In genomic region chr11:33734441-33735165, GRCh38 we compare ENCODE assay signal across 8 cellular contexts. TPM values are rescaled to one million over a fixed set of nuclear protein-coding genes. Genes with fewer than 3 reads are reported as not detected.
DNase-seq lines count a peak whose midpoint lies in the region; ATAC-seq and TF ChIP-seq lines count a peak whose summit lies in the region.

No MANE protein-coding gene starts in this region.

- H3K36me3 ChIP-seq in adipocyte (ENCODE audit: control insufficient read depth, insufficient read depth, low read length, severe bottlenecking) (peaks cover 15% of the 10 kb centered on the region), iPS-15b (ENCODE audit: control insufficient read depth, insufficient read depth, low read length) (no peaks in the 10 kb centered on the region), spleen (peaks cover 0 to 15% (median 0%) of the 10 kb centered on the region in 6 donors)

- intact Hi-C loops in spleen (cut with DNase I; ENCODE audit: low total_unique reads) = no loop called here

- peaks cover 44% of the 10 kb centered on the region for H3K4me1 Mint-ChIP-seq in activated T-cell treated with anti-CD3 and anti-CD28 coated beads, Interleukin-2, amount 50 U/mL, for 4 hours (ENCODE audit: low read depth)

- H3K9me3 Mint-ChIP-seq in activated T-cell treated with anti-CD3 and anti-CD28 coated beads, Interleukin-2, amount 50 U/mL, for 4 hours = no peaks in the 10 kb centered on the region

- no peaks in the 10 kb centered on the region for H3K27me3 ChIP-seq in adipocyte (replicated peaks; ENCODE audit: control insufficient read depth, insufficient read depth, low read length)
- H3K27me3 ChIP-seq in iPS-15b (ENCODE audit: control insufficient read depth, insufficient read depth, low read length) = peaks cover 10% of the 10 kb centered on the region
- H3K27me3 ChIP-seq in spleen (replicated peaks in 1 of 7) = no peaks in the 10 kb centered on the region

- no peak for ATAC-seq in activated T-cell treated with anti-CD3 and anti-CD28 coated beads, Interleukin-2, amount 50 U/mL, for 4 hours
- no peak for ATAC-seq in GM18520 (IDR thresholded peaks at IDR 0.05; ENCODE audit: unreplicated experiment)

- no peak for TF ChIP-seq CTCF in spleen (IDR thresholded peaks at IDR 0.05 in 8 of 11, conservative IDR thresholded peaks at IDR 0.05 in 3 of 11)

- H3K9me3 ChIP-seq in adipocyte (ENCODE audit: control insufficient read depth, low read length) (no peaks in the 10 kb centered on the region), iPS-15b (ENCODE audit: control insufficient read depth, insufficient read depth, low read length) (no peaks in the 10 kb centered on the region), spleen (no peaks in the 10 kb centered on the region)

- H3K4me1 ChIP-seq in adipocyte (ENCODE audit: control insufficient read depth, insufficient read depth, low read length) (peaks cover 47% of the 10 kb centered on the region), iPS-15b (ENCODE audit: control insufficient read depth, insufficient read depth, low read length) (peaks cover 9% of the 10 kb centered on the region), spleen (peaks cover 15 to 73% (median 42%) of the 10 kb centered on the region in 6 donors)

- TF ChIP-seq POLR2A in spleen (IDR thresholded peaks at IDR 0.05) = no peak

- peak overlapping the region; percentile 94 for H3K9ac ChIP-seq in adipocyte (ENCODE audit: low read length)
- H3K9ac ChIP-seq in iPS-15b (ENCODE audit: low read depth, low read length) = peak overlapping the region; percentile 39

- no peak for DNase-seq in activated T-cell treated with anti-CD3 and anti-CD28 coated beads, Interleukin-2, amount 50 U/mL, for 4 hours
- DNase-seq in activated T-cell treated with anti-CD3 and anti-CD28 coated beads, Interleukin-2, amount 50 U/mL, for 48 hours = no peak
- DNase-seq in adipocyte (ENCODE audit: low read depth) = peak; percentile 64
- DNase-seq in spleen = no peak
- no peak for DNase-seq in NCI-H1436 treated with DMSO at 0.1 percent for 48 hours (lab: John Stamatoyannopoulos, UW)
- no peak for DNase-seq in HPDE6-E6E7 (ENCODE audit: extremely low spot score)

- H3K27ac ChIP-seq in spleen = peak overlapping the region in 7 of 8 donors; percentile 85 to 93 (median 89)

- H3K27me3 Mint-ChIP-seq in activated T-cell treated with anti-CD3 and anti-CD28 coated beads, Interleukin-2, amount 50 U/mL, for 4 hours (ENCODE audit: low read depth) = no peaks in the 10 kb centered on the region

- H3K4me3 ChIP-seq in adipocyte (ENCODE audit: low read length) = peak overlapping the region; percentile 95
- H3K4me3 ChIP-seq in iPS-15b (ENCODE audit: low read depth, low read length) = peak overlapping the region; percentile 67
- peak overlapping the region; percentile 63 to 87 (median 82) for H3K4me3 ChIP-seq in spleen

- H3K36me3 Mint-ChIP-seq in activated T-cell treated with anti-CD3 and anti-CD28 coated beads, Interleukin-2, amount 50 U/mL, for 4 hours (ENCODE audit: insufficient read depth) = peaks cover 9% of the 10 kb centered on the region

- 40 to 55% (median 47%) methylated on average over 10 of the region's 10 CpGs for WGBS in spleen, 5 donors

- H3K4me3 Mint-ChIP-seq in activated T-cell treated with anti-CD3 and anti-CD28 coated beads, Interleukin-2, amount 50 U/mL, for 4 hours = peak overlapping the region; percentile 88

RNA-seq across cellular contexts. Expression of gene CD59, which starts 1.6 kb away (rescaled TPM):
- total RNA-seq in activated T-cell treated with anti-CD3 and anti-CD28 coated beads, Interleukin-2, amount 50 U/mL, for 4 hours = 10 to 100 TPM; 27.8 to 44.8 (median 30.0) TPM
- total RNA-seq in spleen = 100 to 1,000 TPM; 163 to 281 (median 213) TPM
- polyA plus RNA-seq in spleen = 10 to 100 TPM; 21.6 to 62.1 (median 57.9) TPM

RNA-seq across cellular contexts. Expression of gene C11orf91, which starts 34.0 kb away (rescaled TPM):
- total RNA-seq in activated T-cell treated with anti-CD3 and anti-CD28 coated beads, Interleukin-2, amount 50 U/mL, for 4 hours = not detected
- under 1 TPM in 1 of 7 donors, not detected in 6; 0.85 TPM for total RNA-seq in spleen
- not detected for polyA plus RNA-seq in spleen

RNA-seq across cellular contexts. Expression of gene FBXO3, which starts 39.7 kb away (rescaled TPM):
- total RNA-seq in activated T-cell treated with anti-CD3 and anti-CD28 coated beads, Interleukin-2, amount 50 U/mL, for 4 hours = 10 to 100 TPM; 14.4 to 16.2 (median 14.8) TPM
- total RNA-seq in spleen = 10 to 100 TPM; 26.5 to 58.3 (median 32.8) TPM
- 10 to 100 TPM; 15.6 to 18.2 (median 15.9) TPM for polyA plus RNA-seq in spleen
